ENCODE assay signal across 8 cellular contexts in genomic region chr12:108838194-108839010, GRCh38. TPM values are rescaled to one million over a fixed set of nuclear protein-coding genes. Genes with fewer than 3 reads are reported as not detected.
DNase-seq lines count a peak whose midpoint lies in the region; ATAC-seq and TF ChIP-seq lines count a peak whose summit lies in the region.

No MANE protein-coding gene starts in this region.

- TF ChIP-seq CTCF in breast epithelium (IDR thresholded peaks at IDR 0.05) = no peak

- intact Hi-C loops in breast epithelium (cut with DNase I; ENCODE audit: low total_unique reads) = no loop called here

- H3K4me1 ChIP-seq in breast epithelium = peaks cover 16 to 28% of the 10 kb centered on the region in 2 donors

- H3K27ac ChIP-seq in breast epithelium = peak overlapping the region; percentile 90 to 91

- ATAC-seq in GM21825 (IDR thresholded peaks at IDR 0.05; ENCODE audit: unreplicated experiment) = peak; percentile 95

- DNase-seq in ELR (ENCODE audit: low read depth) = peak; percentile 99
- peak; percentile 81 to 89 for DNase-seq in Kasumi-1 (lab: John Stamatoyannopoulos, UW)
- DNase-seq in UCSD-AML1 (lab: John Stamatoyannopoulos, UW; ENCODE audit: unreplicated experiment) = peak; percentile 92
- DNase-seq in breast epithelium (ENCODE audit: low spot score in 2 of 2) = peak; percentile 67 to 93
- peak; percentile 96 for DNase-seq in kidney glomerular epithelial cell (lab: John Stamatoyannopoulos, UW)
- peak; percentile 49 to 67 for DNase-seq in stimulated activated CD4-positive, alpha-beta T cell treated with anti-CD3 and anti-CD28 coated beads, Interleukin-4, amount 100 ng/mL, for 4 hours
- DNase-seq in NCI-H1092 treated with DMSO at 0.1 percent for 48 hours (lab: John Stamatoyannopoulos, UW) = no peak

- H3K27me3 ChIP-seq in breast epithelium = no peaks in the 10 kb centered on the region

- H3K9me3 ChIP-seq in breast epithelium = no peaks in the 10 kb centered on the region

- H3K36me3 ChIP-seq in breast epithelium = no peaks in the 10 kb centered on the region

- TF ChIP-seq POLR2A in breast epithelium (IDR thresholded peaks at IDR 0.05) = no peak

- no peak overlapping the region for H3K4me3 ChIP-seq in breast epithelium

RNA-seq across cellular contexts. Expression of gene SSH1, which starts 19.0 kb away (rescaled TPM):
- total RNA-seq in breast epithelium = 10 to 100 TPM; 13.3 to 15.4 (median 13.8) TPM

RNA-seq across cellular contexts. Expression of gene DAO, which starts 41.5 kb away (rescaled TPM):
- total RNA-seq in breast epithelium = not detected
